In the genomic region with DNA sequence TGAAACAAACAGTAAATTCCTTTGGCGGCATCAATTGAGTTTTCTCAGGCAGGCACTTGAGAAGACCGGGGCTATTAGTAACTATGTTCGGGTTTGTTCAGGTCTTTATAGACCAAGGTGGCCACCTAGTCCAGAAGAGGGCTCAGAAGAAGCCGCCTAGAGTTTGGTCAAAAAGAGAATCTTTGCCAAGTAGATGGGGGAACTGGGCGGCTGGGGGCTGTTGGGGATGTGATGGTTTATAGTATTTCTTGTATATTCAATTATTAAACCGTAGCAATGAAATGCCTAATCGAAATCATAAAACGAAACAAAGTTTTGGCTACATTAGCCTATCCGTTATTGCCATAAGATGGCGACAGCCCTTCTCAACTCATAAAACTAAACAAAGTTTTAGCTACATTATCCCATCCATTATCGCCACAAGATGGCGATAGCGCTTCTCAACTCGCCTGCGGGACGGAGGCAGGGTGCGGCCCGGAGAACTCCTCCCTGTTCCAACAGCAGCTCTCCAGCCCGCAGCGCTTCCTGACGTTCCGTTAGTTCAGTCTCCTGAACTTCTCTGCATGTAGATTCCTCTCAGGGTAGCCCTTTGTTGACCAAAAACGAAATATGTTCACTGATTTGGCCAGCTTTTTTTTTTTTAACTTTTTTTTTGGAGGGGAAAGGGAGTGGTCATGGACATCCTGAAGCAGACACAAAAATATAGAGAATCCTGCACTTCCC, we compare ENCODE assay signal across 8 cellular contexts.
A peak's percentile ranks its signal among the peaks of the same experiment; 100 is the strongest.
DNase-seq lines count a peak whose midpoint lies in the region; ATAC-seq, FAIRE-seq and TF ChIP-seq lines count a peak whose summit lies in the region.

No MANE protein-coding gene starts in this region.

- no peaks in the 10 kb centered on the region for H3K9me3 Mint-ChIP-seq in endodermal cell

- TF ChIP-seq CTCF in A549 (IDR thresholded peaks at IDR 0.05): peak; percentile 82
- TF ChIP-seq CTCF in endodermal cell (conservative IDR thresholded peaks at IDR 0.05): peak; percentile 86
- peak; percentile 49 for TF ChIP-seq CTCF in mucosa of descending colon (IDR thresholded peaks at IDR 0.05)

- H3K9me3 ChIP-seq in A549: no peaks in the 10 kb centered on the region
- H3K9me3 ChIP-seq in endodermal cell (ENCODE audit: control insufficient read depth, low read length): no peaks in the 10 kb centered on the region
- H3K9me3 ChIP-seq in mucosa of descending colon: no peaks in the 10 kb centered on the region

- ATAC-seq in A549 (peak; percentile 86), HG03066 (IDR thresholded peaks at IDR 0.05; ENCODE audit: low read depth, unreplicated experiment) (peak; percentile 62), mucosa of descending colon (peak; percentile 89)

- H3K4me1 ChIP-seq in A549 (peaks cover 34% of the 10 kb centered on the region; the same call in 2 of the 3 replicates), endodermal cell (ENCODE audit: control insufficient read depth, insufficient read depth, low read length) (peaks cover 3% of the 10 kb centered on the region), mucosa of descending colon (ENCODE audit: low read depth) (no peaks in the 10 kb centered on the region)

- peak; percentile 22; the same call in 1 of the 2 replicates for TF ChIP-seq POLR2A in A549 (IDR thresholded peaks at IDR 0.05; ENCODE audit: low read length)

- CTCF ChIA-PET in A549 (lab: Yijun Ruan, JAX): interaction anchor here (0.5 to 1.5 kb wide), 19 partner anchors 12 to 1086 kb away, joined by 3 to 6 read pairs (median 4); a partner anchor contains a TSS

- TF ChIP-seq EP300 in A549 (IDR thresholded peaks at IDR 0.05): no peak

- peak overlapping the region; percentile 50 for H3K4me3 Mint-ChIP-seq in endodermal cell

- peaks cover 11% of the 10 kb centered on the region for H3K4me1 Mint-ChIP-seq in endodermal cell

- peak overlapping the region; percentile 79 for H3K4me2 ChIP-seq in A549

- peak overlapping the region; percentile 41 for H3K4me3 ChIP-seq in A549
- peak overlapping the region; percentile 74 for H3K4me3 ChIP-seq in endodermal cell (ENCODE audit: low read length)
- H3K4me3 ChIP-seq in mucosa of descending colon: no peak overlapping the region

- H3K9ac ChIP-seq in endodermal cell (ENCODE audit: extremely low read depth, low read length, poor library complexity, severe bottlenecking): no peak overlapping the region

- peak; percentile 59 to 63 for TF ChIP-seq RAD21 in A549 (conservative IDR thresholded peaks at IDR 0.05 in 1 of 2, IDR thresholded peaks at IDR 0.05 in 1 of 2)

- POLR2A ChIA-PET in A549 (lab: Yijun Ruan, JAX): interaction anchor here (0.7 to 1.6 kb wide), 5 partner anchors 12 to 796 kb away, joined by 3 to 25 read pairs (median 4); a partner anchor contains a TSS

- DNase-seq in A549 (ENCODE audit: low read depth in 1 of 2, low spot score in 1 of 2) (peak; percentile 41 to 91), GM18507 (ENCODE audit: extremely low spot score, insufficient read length, low read depth) (no peak), NCI-H82 treated with DMSO at 0.1 percent for 48 hours (lab: John Stamatoyannopoulos, UW; ENCODE audit: unreplicated experiment) (peak; percentile 46), endodermal cell (peak; percentile 92), mucosa of descending colon (peak; percentile 86 to 99 (median 91))
- DNase-seq in activated CD8-positive, alpha-beta memory T cell treated with anti-CD3 and anti-CD28 coated beads for 24 hours: peak; percentile 88
- peak; percentile 86 for DNase-seq in stimulated activated CD8-positive, alpha-beta memory T cell treated with anti-CD3 and anti-CD28 coated beads, Interleukin-4, amount 100 ng/mL, for 48 hours

- intact Hi-C loops in mucosa of descending colon (cut with DNase I, micrococcal nuclease): no loop called here

- peak overlapping the region; percentile 80 to 91 for H3K27ac ChIP-seq in A549
- H3K27ac ChIP-seq in endodermal cell (ENCODE audit: low read depth, low read length): no peak overlapping the region

- no peaks in the 10 kb centered on the region for H3K27me3 ChIP-seq in endodermal cell (ENCODE audit: control insufficient read depth, insufficient read depth, low read length, poor library complexity, severe bottlenecking)

- H3K27ac Mint-ChIP-seq in endodermal cell: no peak overlapping the region

- H3K27me3 Mint-ChIP-seq in endodermal cell (ENCODE audit: insufficient read depth): no peaks in the 10 kb centered on the region

- H3K36me3 ChIP-seq in endodermal cell (ENCODE audit: control insufficient read depth, insufficient read depth, low read length) (no peaks in the 10 kb centered on the region), mucosa of descending colon (ENCODE audit: low read depth) (no peaks in the 10 kb centered on the region)

- 7% methylated on average over 23 of the region's 23 CpGs for WGBS in A549 (ENCODE audit: missing lambda C conversion rate)
- 18 to 23% methylated on average over 16 to 23 of the region's 23 CpGs for WGBS in endodermal cell (ENCODE audit: insufficient coverage in 1 of 2, insufficient read length in 1 of 2), 2 experiments

- H3K36me3 Mint-ChIP-seq in endodermal cell (ENCODE audit: low read depth): no peaks in the 10 kb centered on the region

- FAIRE-seq in A549 (lab: Jason Lieb, UNC): peak; percentile 51
- FAIRE-seq in GM18507 (lab: Jason Lieb, UNC): peak; percentile 94

TF ChIP-seq in A549, 52 proteins besides CTCF, POLR2A, EP300 and RAD21:
- no peak for TF ChIP-seq HMGXB4 (CRISPR knock-in tag; IDR thresholded peaks at IDR 0.05; ENCODE audit: borderline replicate concordance)
- TF ChIP-seq SREBF2 (IDR thresholded peaks at IDR 0.05): no peak
- TF ChIP-seq, protein P1, sequence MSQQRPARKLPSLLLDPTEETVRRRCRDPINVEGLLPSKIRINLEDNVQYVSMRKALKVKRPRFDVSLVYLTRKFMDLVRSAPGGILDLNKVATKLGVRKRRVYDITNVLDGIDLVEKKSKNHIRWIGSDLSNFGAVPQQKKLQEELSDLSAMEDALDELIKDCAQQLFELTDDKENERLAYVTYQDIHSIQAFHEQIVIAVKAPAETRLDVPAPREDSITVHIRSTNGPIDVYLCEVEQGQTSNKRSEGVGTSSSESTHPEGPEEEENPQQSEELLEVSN (IDR thresholded peaks at IDR 0.05; ENCODE audit: borderline replicate concordance, low read depth): no peak
- TF ChIP-seq MAFK (IDR thresholded peaks at IDR 0.05; ENCODE audit: partially characterized antibody): no peak
- no peak for TF ChIP-seq KDM5A (IDR thresholded peaks at IDR 0.05)
- TF ChIP-seq MAZ (IDR thresholded peaks at IDR 0.05; ENCODE audit: borderline replicate concordance, low read depth, low read length): no peak
- TF ChIP-seq ZNF302 (CRISPR knock-in tag; IDR thresholded peaks at IDR 0.05): no peak
- peak; percentile 55 for TF ChIP-seq SMC3 (IDR thresholded peaks at IDR 0.05)
- TF ChIP-seq MYC (IDR thresholded peaks at IDR 0.05; ENCODE audit: borderline replicate concordance, low read length): no peak
- TF ChIP-seq HOXB13 (CRISPR knock-in tag; IDR thresholded peaks at IDR 0.05; ENCODE audit: low read depth): no peak
- TF ChIP-seq EHMT2 (IDR thresholded peaks at IDR 0.05; ENCODE audit: low read depth): peak; percentile 27; the same call in 1 of the 2 replicates
- no peak for TF ChIP-seq HEYL (CRISPR knock-in tag; IDR thresholded peaks at IDR 0.05)
- no peak for TF ChIP-seq CEBPB (IDR thresholded peaks at IDR 0.05)
- no peak for TF ChIP-seq PHF8 (IDR thresholded peaks at IDR 0.05; ENCODE audit: borderline replicate concordance, low read depth)
- TF ChIP-seq JUNB (IDR thresholded peaks at IDR 0.05): no peak
- TF ChIP-seq TP53 (CRISPR knock-in tag; IDR thresholded peaks at IDR 0.05): no peak
- TF ChIP-seq, protein P2, sequence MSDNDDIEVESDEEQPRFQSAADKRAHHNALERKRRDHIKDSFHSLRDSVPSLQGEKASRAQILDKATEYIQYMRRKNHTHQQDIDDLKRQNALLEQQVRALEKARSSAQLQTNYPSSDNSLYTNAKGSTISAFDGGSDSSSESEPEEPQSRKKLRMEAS (IDR thresholded peaks at IDR 0.05): peak; percentile 21; the same call in 1 of the 2 replicates
- TF ChIP-seq ZSCAN20 (CRISPR knock-in tag; IDR thresholded peaks at IDR 0.05): no peak
- TF ChIP-seq, protein P3, sequence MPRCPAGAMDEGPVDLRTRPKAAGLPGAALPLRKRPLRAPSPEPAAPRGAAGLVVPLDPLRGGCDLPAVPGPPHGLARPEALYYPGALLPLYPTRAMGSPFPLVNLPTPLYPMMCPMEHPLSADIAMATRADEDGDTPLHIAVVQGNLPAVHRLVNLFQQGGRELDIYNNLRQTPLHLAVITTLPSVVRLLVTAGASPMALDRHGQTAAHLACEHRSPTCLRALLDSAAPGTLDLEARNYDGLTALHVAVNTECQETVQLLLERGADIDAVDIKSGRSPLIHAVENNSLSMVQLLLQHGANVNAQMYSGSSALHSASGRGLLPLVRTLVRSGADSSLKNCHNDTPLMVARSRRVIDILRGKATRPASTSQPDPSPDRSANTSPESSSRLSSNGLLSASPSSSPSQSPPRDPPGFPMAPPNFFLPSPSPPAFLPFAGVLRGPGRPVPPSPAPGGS (IDR thresholded peaks at IDR 0.05): no peak
- no peak for TF ChIP-seq ZC3H11A (IDR thresholded peaks at IDR 0.05)
- TF ChIP-seq JUN (IDR thresholded peaks at IDR 0.05): 0 out of 5 replicates have a peak, but pooled peaks of 1 of the 2 experiments have one; percentile 14
